In the genomic region with DNA sequence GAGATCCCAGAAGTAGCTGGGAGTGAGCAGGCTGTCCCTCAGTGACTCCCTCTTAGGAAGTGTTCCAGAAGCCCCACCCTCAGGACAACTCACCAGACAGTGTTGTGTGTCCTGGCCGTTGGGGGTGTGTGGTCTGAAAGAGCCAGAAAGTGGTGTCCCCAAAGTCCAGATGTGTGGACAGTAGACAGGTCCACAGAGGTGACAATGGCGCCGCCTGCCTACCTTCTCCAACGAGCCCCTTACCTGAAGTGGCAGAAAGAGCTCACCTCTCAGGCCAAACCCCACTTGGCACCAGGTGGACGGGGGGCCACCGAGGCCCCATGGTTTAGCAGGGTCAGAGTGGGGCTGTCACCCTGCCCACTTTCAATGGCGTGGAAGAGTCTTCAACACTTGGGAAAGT, we compare ENCODE assay signal across 24 cellular contexts. TPM values are rescaled to one million over a fixed set of nuclear protein-coding genes. Genes with fewer than 3 reads are reported as not detected.
"Had no signal": no experiment of that assay in that cellular context is flagged by ENCODE, and none has a peak within 500 bp of the region (broad histone marks: within the 10 kb centered on the region; RNA-seq: fewer than 3 reads in every experiment).

No MANE protein-coding gene starts in this region.

- FAIRE-seq: frontal cortex, kidney had no signal

- H3K4me3 ChIP-seq: colonic mucosa, esophagus muscularis mucosa, hepatocyte, spleen, tibial nerve had no signal

- H3K4me2 ChIP-seq: hepatocyte had no signal

- H3K27me3 ChIP-seq: colonic mucosa, hepatocyte, spleen had no signal

- H3K36me3 ChIP-seq: colonic mucosa, esophagus muscularis mucosa, spleen, tibial nerve had no signal

- ATAC-seq: activated CD8-positive, alpha-beta T cell treated with anti-CD3 and anti-CD28 coated beads for 36 hours; activated naive CD4-positive, alpha-beta T cell treated with anti-CD3 and anti-CD28 coated beads, Interleukin-2, amount 50 U/mL, for 72 hours; naive thymus-derived CD8-positive, alpha-beta T cell had no signal

- H2AFZ ChIP-seq: hepatocyte had no signal

- DNase-seq: activated B cell treated with CpG ODN at 0.5 μM for 24 hours; activated CD4-positive, alpha-beta T cell treated with anti-CD3 and anti-CD28 coated beads, Interleukin-2, amount 50 U/mL, for 1 hour; activated CD8-positive, alpha-beta T cell treated with anti-CD3 and anti-CD28 coated beads for 36 hours; activated naive CD4-positive, alpha-beta T cell; activated T-cell treated with anti-CD3 and anti-CD28 coated beads, Interleukin-2, amount 50 U/mL, for 48 hours; anterior cingulate cortex; cerebellar nuclear complex; colonic mucosa; effector CD8-positive, alpha-beta T cell; glutamatergic neuron; kidney; naive thymus-derived CD8-positive, alpha-beta T cell; right cardiac atrium; spleen; stimulated activated naive CD4-positive, alpha-beta T cell treated with Interleukin-2 at 50 U/mL for 16 hours; T-helper 1 cell had no signal

- H3K9me3 ChIP-seq: colonic mucosa, esophagus muscularis mucosa, spleen, tibial nerve had no signal

- H3K27ac ChIP-seq: colonic mucosa, esophagus muscularis mucosa, hepatocyte, spleen, tibial nerve had no signal

- H3K4me1 ChIP-seq: colonic mucosa, esophagus muscularis mucosa had no signal

- H3K79me2 ChIP-seq: hepatocyte had no signal

RNA-seq across cellular contexts. Expression of a gene that starts 41.7 kb away (rescaled TPM):
- total RNA-seq: activated B cell treated with CpG ODN at 0.5 μM for 24 hours; activated CD8-positive, alpha-beta T cell treated with anti-CD3 and anti-CD28 coated beads for 36 hours; activated naive CD4-positive, alpha-beta T cell treated with anti-CD3 and anti-CD28 coated beads, Interleukin-2, amount 50 U/mL, for 72 hours; activated T-helper 2 cell treated with anti-CD3 and anti-CD28 coated beads, Interferon-gamma antibody, Interleukin-2, Interleukin-4, amounts not matched to agents 10 μg/mL and 5 μg/mL and 100 μg/mL, durations not matched to agents 14 hours and 24 hours and 36 hours; kidney; lower leg skin; naive thymus-derived CD8-positive, alpha-beta T cell; right cardiac atrium; tibial nerve; ureter had no signal
- polyA plus RNA-seq: right cardiac atrium had no signal
